Comparison of ENCODE assay signal across 23 cellular contexts in genomic region chr3:106473576-106474506, GRCh38.
DNase-seq lines count a peak whose midpoint lies in the region; ATAC-seq and TF ChIP-seq lines count a peak whose summit lies in the region.
"Had no signal": no experiment of that assay in that cellular context is flagged by ENCODE, and none has a peak within 500 bp of the region (broad histone marks: within the 10 kb centered on the region; RNA-seq: fewer than 3 reads in every experiment).

No MANE protein-coding gene starts in this region.

- CTCF ChIA-PET in PC-9 (lab: Charles Lee) = no interaction called here

- H3F3A ChIP-seq in PC-9 (ENCODE audit: insufficient read depth, low read depth) = no peaks in the 10 kb centered on the region

- H4K20me1 ChIP-seq in PC-9 (ENCODE audit: insufficient read depth) = no peaks in the 10 kb centered on the region

- H3K36me3 ChIP-seq in PC-9 (ENCODE audit: low read depth) (no peaks in the 10 kb centered on the region), stomach (no peaks in the 10 kb centered on the region)
- H3K36me3 ChIP-seq: brain microvascular endothelial cell, gastroesophageal sphincter, HAP-1, pancreas had no signal

- H3K4me1 ChIP-seq in PC-9 (replicated peaks; ENCODE audit: insufficient read depth) (no peaks in the 10 kb centered on the region), stomach (no peaks in the 10 kb centered on the region)
- H3K4me1 ChIP-seq: Caco-2, gastroesophageal sphincter, HAP-1, pancreas had no signal

- 81 to 88% (median 85%) methylated on average over 7 of the region's 7 CpGs for WGBS in stomach, 5 donors

- H3K79me2 ChIP-seq in PC-9 (ENCODE audit: low read depth) = no peaks in the 10 kb centered on the region

- H3K27me3 ChIP-seq in PC-9 (ENCODE audit: insufficient read depth, low read depth) (no peaks in the 10 kb centered on the region), stomach (no peaks in the 10 kb centered on the region)
- H3K27me3 ChIP-seq: brain microvascular endothelial cell, gastroesophageal sphincter, pancreas had no signal

- H3K4me3 ChIP-seq in PC-9 (no peak overlapping the region), stomach (no peak overlapping the region)
- H3K4me3 ChIP-seq: gastroesophageal sphincter, HAP-1, pancreas, skin epidermis had no signal

- H3K27me3 Mint-ChIP-seq in activated T-helper 1 cell treated with anti-CD3 and anti-CD28 coated beads, Interleukin-12 subunit alpha, Interleukin-12 subunit beta, Interleukin-2, Interleukin-4 antibody, amounts not matched to agents 30 ng/mL and 10 ng/mL and 1 ng/mL, durations not matched to agents 14 hours and 24 hours and 36 hours (ENCODE audit: insufficient read depth) = no peaks in the 10 kb centered on the region
- no peaks in the 10 kb centered on the region for H3K27me3 Mint-ChIP-seq in activated naive CD8-positive, alpha-beta T cell treated with anti-CD3 and anti-CD28 coated beads for 36 hours
- no peaks in the 10 kb centered on the region for H3K27me3 Mint-ChIP-seq in stimulated activated naive B cell treated with anti-CD40 and anti-IgM and Interleukin-4, amounts not matched to agents 10 μg/mL and 1 μg/mL and 100 μg/mL, for 72 hours

- no peak for TF ChIP-seq EP300 in stomach (IDR thresholded peaks at IDR 0.05)

- H3K9me2 ChIP-seq in PC-9 (ENCODE audit: insufficient read depth) = 0 out of 2 replicates have a peak, but pooled peaks cover 7% of the 10 kb centered on the region

- TF ChIP-seq CTCF in PC-9 (conservative IDR thresholded peaks at IDR 0.05) = no peak
- TF ChIP-seq CTCF in stomach (IDR thresholded peaks at IDR 0.05) = no peak

- peaks cover 18% of the 10 kb centered on the region for H3K4me1 Mint-ChIP-seq in activated T-helper 1 cell treated with anti-CD3 and anti-CD28 coated beads, Interleukin-12 subunit alpha, Interleukin-12 subunit beta, Interleukin-2, Interleukin-4 antibody, amounts not matched to agents 30 ng/mL and 10 ng/mL and 1 ng/mL, durations not matched to agents 14 hours and 24 hours and 36 hours (ENCODE audit: low read depth)
- peaks cover 18% of the 10 kb centered on the region for H3K4me1 Mint-ChIP-seq in activated naive CD8-positive, alpha-beta T cell treated with anti-CD3 and anti-CD28 coated beads for 36 hours
- H3K4me1 Mint-ChIP-seq in stimulated activated naive B cell treated with anti-CD40 and anti-IgM and Interleukin-4, amounts not matched to agents 10 μg/mL and 1 μg/mL and 100 μg/mL, for 72 hours = peaks cover 3 to 4% of the 10 kb centered on the region in 2 donors
- H3K4me1 Mint-ChIP-seq: immature natural killer cell had no signal

- peak; percentile 34 to 77 for ATAC-seq in stimulated activated naive B cell treated with anti-CD40 and anti-IgM and Interleukin-4, amounts not matched to agents 10 μg/mL and 1 μg/mL and 100 μg/mL, for 72 hours (replicated peaks)
- ATAC-seq: gastroesophageal sphincter, pancreas had no signal

- no peak overlapping the region for H3K4me2 ChIP-seq in PC-9

- intact Hi-C loops in activated T-helper 1 cell treated with anti-CD3 and anti-CD28 coated beads, Interleukin-12 subunit alpha, Interleukin-12 subunit beta, Interleukin-2, Interleukin-4 antibody, amounts not matched to agents 30 ng/mL and 10 ng/mL and 1 ng/mL, durations not matched to agents 14 hours and 24 hours and 36 hours (cut with micrococcal nuclease) = loop anchor here (1.0 to 2.0 kb wide), 18 partner anchors 17 to 1106 kb away; partner anchors contain the start of gene CBLB
- intact Hi-C loops in PC-9 (cut with micrococcal nuclease; ENCODE audit: unreplicated experiment) = no loop called here
- intact Hi-C loops in stomach (cut with DNase I; ENCODE audit: low total_unique reads) = no loop called here

- DNase-seq in activated naive CD4-positive, alpha-beta T cell treated with Interleukin-2 at 50 U/mL for 16 hours = peak; percentile 34
- DNase-seq in activated naive CD4-positive, alpha-beta T cell (lab: John Stamatoyannopoulos, UW) = no peak
- DNase-seq in activated T-helper 1 cell treated with anti-CD3 and anti-CD28 coated beads, Interleukin-12 subunit alpha, Interleukin-12 subunit beta, Interleukin-2, Interleukin-4 antibody, amounts not matched to agents 30 ng/mL and 10 ng/mL and 1 ng/mL, durations not matched to agents 14 hours and 24 hours and 36 hours (ENCODE audit: low spot score) = no peak
- DNase-seq in activated naive CD8-positive, alpha-beta T cell treated with anti-CD3 and anti-CD28 coated beads for 36 hours = peak; percentile 6
- no peak for DNase-seq in stimulated activated naive B cell treated with anti-CD40 and anti-IgM and Interleukin-4, amounts not matched to agents 10 μg/mL and 1 μg/mL and 100 μg/mL, for 72 hours
- DNase-seq in PC-9 (no peak), stomach (no peak)
- DNase-seq: activated CD4-positive, CD25-positive, alpha-beta regulatory T cell treated with anti-CD3 and anti-CD28 coated beads, Interleukin-2, amount 50 U/mL, for 72 hours; amniotic stem cell; brain microvascular endothelial cell; Caco-2; DMS79; GDM1; hypothalamus; immature natural killer cell; IMR-90; NCI-H446; pancreas; retina had no signal

- no peak overlapping the region for H2AFZ ChIP-seq in PC-9

- H3K27ac Mint-ChIP-seq in activated T-helper 1 cell treated with anti-CD3 and anti-CD28 coated beads, Interleukin-12 subunit alpha, Interleukin-12 subunit beta, Interleukin-2, Interleukin-4 antibody, amounts not matched to agents 30 ng/mL and 10 ng/mL and 1 ng/mL, durations not matched to agents 14 hours and 24 hours and 36 hours = peak overlapping the region; percentile 94
- peak overlapping the region; percentile 79 for H3K27ac Mint-ChIP-seq in activated naive CD8-positive, alpha-beta T cell treated with anti-CD3 and anti-CD28 coated beads for 36 hours
- H3K27ac Mint-ChIP-seq in stimulated activated naive B cell treated with anti-CD40 and anti-IgM and Interleukin-4, amounts not matched to agents 10 μg/mL and 1 μg/mL and 100 μg/mL, for 72 hours = no peak overlapping the region
- H3K27ac Mint-ChIP-seq: immature natural killer cell had no signal

- H3K9me3 Mint-ChIP-seq in activated T-helper 1 cell treated with anti-CD3 and anti-CD28 coated beads, Interleukin-12 subunit alpha, Interleukin-12 subunit beta, Interleukin-2, Interleukin-4 antibody, amounts not matched to agents 30 ng/mL and 10 ng/mL and 1 ng/mL, durations not matched to agents 14 hours and 24 hours and 36 hours = peaks cover 55% of the 10 kb centered on the region
- peaks cover 30% of the 10 kb centered on the region for H3K9me3 Mint-ChIP-seq in activated naive CD8-positive, alpha-beta T cell treated with anti-CD3 and anti-CD28 coated beads for 36 hours
- peaks cover 8 to 13% of the 10 kb centered on the region in 2 donors for H3K9me3 Mint-ChIP-seq in stimulated activated naive B cell treated with anti-CD40 and anti-IgM and Interleukin-4, amounts not matched to agents 10 μg/mL and 1 μg/mL and 100 μg/mL, for 72 hours

- TF ChIP-seq POLR2A in stomach (IDR thresholded peaks at IDR 0.05) = no peak

- BruUV-seq in PC-9 (replicated peaks; lab: Mats Ljungman, UMichigan) = no TSS peak

- H3K27ac ChIP-seq in PC-9 = no peak overlapping the region
- H3K27ac ChIP-seq in stomach = no peak overlapping the region
- H3K27ac ChIP-seq: brain microvascular endothelial cell, C4-2B, gastroesophageal sphincter, pancreas, skin epidermis had no signal

- no peak overlapping the region for H3K4me3 Mint-ChIP-seq in activated T-helper 1 cell treated with anti-CD3 and anti-CD28 coated beads, Interleukin-12 subunit alpha, Interleukin-12 subunit beta, Interleukin-2, Interleukin-4 antibody, amounts not matched to agents 30 ng/mL and 10 ng/mL and 1 ng/mL, durations not matched to agents 14 hours and 24 hours and 36 hours
- H3K4me3 Mint-ChIP-seq in activated naive CD8-positive, alpha-beta T cell treated with anti-CD3 and anti-CD28 coated beads for 36 hours = no peak overlapping the region
- no peak overlapping the region for H3K4me3 Mint-ChIP-seq in stimulated activated naive B cell treated with anti-CD40 and anti-IgM and Interleukin-4, amounts not matched to agents 10 μg/mL and 1 μg/mL and 100 μg/mL, for 72 hours
- H3K4me3 Mint-ChIP-seq: immature natural killer cell had no signal

- H3K9me3 ChIP-seq in PC-9 (ENCODE audit: insufficient read depth, low read depth) = 0 out of 2 replicates have a peak, but pooled peaks cover 5% of the 10 kb centered on the region
- H3K9me3 ChIP-seq in stomach = peaks cover 0 to 6% (median 3%) of the 10 kb centered on the region in 4 donors
- H3K9me3 ChIP-seq: Caco-2, HAP-1, pancreas had no signal

- POLR2A ChIA-PET in PC-9 (lab: Charles Lee; ENCODE audit: unreplicated experiment) = no interaction called here

- H3K36me3 Mint-ChIP-seq in activated T-helper 1 cell treated with anti-CD3 and anti-CD28 coated beads, Interleukin-12 subunit alpha, Interleukin-12 subunit beta, Interleukin-2, Interleukin-4 antibody, amounts not matched to agents 30 ng/mL and 10 ng/mL and 1 ng/mL, durations not matched to agents 14 hours and 24 hours and 36 hours (ENCODE audit: low read depth) = peaks cover 7% of the 10 kb centered on the region
- H3K36me3 Mint-ChIP-seq in activated naive CD8-positive, alpha-beta T cell treated with anti-CD3 and anti-CD28 coated beads for 36 hours = peaks cover 33% of the 10 kb centered on the region
- peaks cover 4 to 10% of the 10 kb centered on the region in 2 donors for H3K36me3 Mint-ChIP-seq in stimulated activated naive B cell treated with anti-CD40 and anti-IgM and Interleukin-4, amounts not matched to agents 10 μg/mL and 1 μg/mL and 100 μg/mL, for 72 hours

Comparison
In these comparisons a context has a peak if more than half of its experiments do, and no peak if none do; other contexts are left out.
1. DNase-seq: peak in activated naive CD4-positive, alpha-beta T cell treated with Interleukin-2 at 50 U/mL for 16 hours (single experiment) and activated naive CD8-positive, alpha-beta T cell treated with anti-CD3 and anti-CD28 coated beads for 36 hours (single experiment); none in activated naive CD4-positive, alpha-beta T cell (0 of 4), activated T-helper 1 cell treated with anti-CD3 and anti-CD28 coated beads, Interleukin-12 subunit alpha, Interleukin-12 subunit beta, Interleukin-2, Interleukin-4 antibody, amounts not matched to agents 30 ng/mL and 10 ng/mL and 1 ng/mL, durations not matched to agents 14 hours and 24 hours and 36 hours (single experiment), stimulated activated naive B cell treated with anti-CD40 and anti-IgM and Interleukin-4, amounts not matched to agents 10 μg/mL and 1 μg/mL and 100 μg/mL, for 72 hours (single experiment), PC-9 (0 of 2) and stomach (single experiment).